27 cellular contexts compared by ENCODE assay signal in genomic region chr2:153057743-153058142, GRCh38.
DNase-seq lines count a peak whose midpoint lies in the region; ATAC-seq, FAIRE-seq and TF ChIP-seq lines count a peak whose summit lies in the region.
"Had no signal": no experiment of that assay in that cellular context is flagged by ENCODE, and none has a peak within 500 bp of the region (broad histone marks: within the 10 kb centered on the region; RNA-seq: fewer than 3 reads in every experiment).

No MANE protein-coding gene starts in this region.

- no peak for TF ChIP-seq CTCF in mesothelial cell of epicardium (IDR thresholded peaks at IDR 0.05; ENCODE audit: unreplicated experiment)
- no peak for TF ChIP-seq CTCF in body of pancreas (IDR thresholded peaks at IDR 0.05)

- intact Hi-C loops in body of pancreas (cut with DNase I) = no loop called here

- no peaks in the 10 kb centered on the region for H3K27me3 ChIP-seq in body of pancreas
- H3K27me3 ChIP-seq: BLaER1 treated with 17β-estradiol and CSF1 and Interleukin-3, amounts not matched to agents 10 nM and 100 nM had no signal

- 59 to 60% methylated on average over 1 of the region's 1 CpG for WGBS in body of pancreas, 2 donors

- peaks cover 3% of the 10 kb centered on the region for H3K9me3 Mint-ChIP-seq in mesothelial cell of epicardium
- H3K9me3 Mint-ChIP-seq in activated T-helper 17 cell treated with anti-CD3 and anti-CD28 coated beads, Interleukin-2, amount 50 U/mL, for 72 hours = no peaks in the 10 kb centered on the region
- H3K9me3 Mint-ChIP-seq: CD4-positive, alpha-beta T cell; T-cell had no signal

- H3K27ac Mint-ChIP-seq in mesothelial cell of epicardium = peak overlapping the region; percentile 12
- no peak overlapping the region for H3K27ac Mint-ChIP-seq in activated T-helper 17 cell treated with anti-CD3 and anti-CD28 coated beads, Interleukin-2, amount 50 U/mL, for 72 hours
- H3K27ac Mint-ChIP-seq: CD4-positive, alpha-beta T cell; HFFc6; T-cell had no signal

- H3K4me1 Mint-ChIP-seq in mesothelial cell of epicardium = peaks cover 47% of the 10 kb centered on the region
- H3K4me1 Mint-ChIP-seq in activated T-helper 17 cell treated with anti-CD3 and anti-CD28 coated beads, Interleukin-2, amount 50 U/mL, for 72 hours = no peaks in the 10 kb centered on the region
- H3K4me1 Mint-ChIP-seq: T-cell had no signal

- DNase-seq in RPMI8226 (peak; percentile 57), mesothelial cell of epicardium (ENCODE audit: low spot score in 2 of 2, unreplicated experiment in 2 of 2) (no peak), body of pancreas (no peak), urothelium cell line (ENCODE audit: low spot score) (no peak)
- DNase-seq: AML-193; CD4-positive, alpha-beta T cell; GM23248; HFFc6; Kasumi-1; NCI-H1105 treated with DMSO at 0.1 percent for 48 hours; NCI-H146; NCI-H1930; NCI-H446 treated with DMSO at 0.1 percent for 48 hours; NCI-H526; NCI-H82; NK-92 treated with Interleukin-12 subunit alpha and Interleukin-12 subunit beta, amount 100 ng/mL, for 24 hours; SHP77; T-cell had no signal

- no peaks in the 10 kb centered on the region for H3K27me3 Mint-ChIP-seq in mesothelial cell of epicardium (ENCODE audit: low read depth)
- H3K27me3 Mint-ChIP-seq in activated T-helper 17 cell treated with anti-CD3 and anti-CD28 coated beads, Interleukin-2, amount 50 U/mL, for 72 hours = no peaks in the 10 kb centered on the region
- H3K27me3 Mint-ChIP-seq: CD4-positive, alpha-beta T cell; T-cell had no signal

- no peak overlapping the region for H3K4me3 ChIP-seq in body of pancreas
- H3K4me3 ChIP-seq: A549; BLaER1 treated with 17β-estradiol and CSF1 and Interleukin-3, amounts not matched to agents 10 nM and 100 nM; GM23248; HAP-1 had no signal

- H3K36me3 Mint-ChIP-seq in mesothelial cell of epicardium = no peaks in the 10 kb centered on the region
- H3K36me3 Mint-ChIP-seq in activated T-helper 17 cell treated with anti-CD3 and anti-CD28 coated beads, Interleukin-2, amount 50 U/mL, for 72 hours (ENCODE audit: low read depth) = no peaks in the 10 kb centered on the region
- H3K36me3 Mint-ChIP-seq: T-cell had no signal

- H3K27ac ChIP-seq in body of pancreas = no peak overlapping the region
- H3K27ac ChIP-seq: BLaER1 treated with 17β-estradiol and CSF1 and Interleukin-3, amounts not matched to agents 10 nM and 100 nM; GM23248; HL-60; RWPE1 had no signal

- FAIRE-seq in urothelium cell line (lab: Jason Lieb, UNC) = no peak
- FAIRE-seq: A549, D721Med had no signal

- H3K4me1 ChIP-seq in body of pancreas = no peaks in the 10 kb centered on the region
- H3K4me1 ChIP-seq: BLaER1 treated with 17β-estradiol and CSF1 and Interleukin-3, amounts not matched to agents 10 nM and 100 nM had no signal

- H3K36me3 ChIP-seq in body of pancreas (replicated peaks in 1 of 2; ENCODE audit: insufficient read depth in 1 of 2, low read depth in 2 of 2) = no peaks in the 10 kb centered on the region
- H3K36me3 ChIP-seq: BLaER1 treated with 17β-estradiol and CSF1 and Interleukin-3, amounts not matched to agents 10 nM and 100 nM; HAP-1 had no signal

- TF ChIP-seq POLR2A in body of pancreas (IDR thresholded peaks at IDR 0.05) = no peak

- H3K9me3 ChIP-seq in body of pancreas = no peaks in the 10 kb centered on the region
- H3K9me3 ChIP-seq: A549; BLaER1 treated with 17β-estradiol and CSF1 and Interleukin-3, amounts not matched to agents 10 nM and 100 nM; HAP-1 had no signal

- ATAC-seq in HG02852 (IDR thresholded peaks at IDR 0.05; ENCODE audit: unreplicated experiment) (peak; percentile 59), body of pancreas (no peak), GM18520 (IDR thresholded peaks at IDR 0.05; ENCODE audit: unreplicated experiment) (no peak)
- ATAC-seq in activated T-helper 17 cell treated with anti-CD3 and anti-CD28 coated beads, Interleukin-2, amount 50 U/mL, for 72 hours (replicated peaks) = no peak
- ATAC-seq: T-cell had no signal

- H3K4me3 Mint-ChIP-seq in mesothelial cell of epicardium = no peak overlapping the region
- no peak overlapping the region for H3K4me3 Mint-ChIP-seq in activated T-helper 17 cell treated with anti-CD3 and anti-CD28 coated beads, Interleukin-2, amount 50 U/mL, for 72 hours
- H3K4me3 Mint-ChIP-seq: CD4-positive, alpha-beta T cell; HFFc6; T-cell had no signal
